Comparison of ENCODE assay signal across 8 cellular contexts in the genomic region with DNA sequence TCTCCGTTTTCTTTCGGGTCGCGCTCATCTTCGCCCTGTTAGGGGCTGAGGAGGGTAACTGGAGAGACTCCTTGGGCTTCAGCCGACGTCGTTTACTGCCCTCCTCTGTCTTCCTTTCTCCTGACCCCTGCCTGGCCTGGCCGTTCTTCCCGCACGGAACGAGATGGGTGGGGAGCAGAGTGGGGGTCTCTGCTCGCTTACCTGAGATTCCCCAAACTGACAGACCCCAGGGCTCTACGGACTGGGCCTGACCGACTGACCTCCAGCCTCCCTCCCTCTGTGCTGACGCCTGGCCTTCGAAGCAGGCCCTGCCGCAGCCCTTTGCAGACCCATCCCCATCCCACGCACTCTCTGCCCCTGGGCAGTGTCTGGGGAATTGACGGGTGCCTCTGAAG. TPM values are rescaled to one million over a fixed set of nuclear protein-coding genes. Genes with fewer than 3 reads are reported as not detected.
DNase-seq lines count a peak whose midpoint lies in the region; FAIRE-seq and TF ChIP-seq lines count a peak whose summit lies in the region.

No MANE protein-coding gene starts in this region.

- no peaks in the 10 kb centered on the region for H4K20me1 ChIP-seq in KMS-11 (ENCODE audit: insufficient read depth)

- H3K4me2 ChIP-seq in KMS-11 = peak overlapping the region; percentile 73

- peaks cover 19% of the 10 kb centered on the region for H3K79me2 ChIP-seq in KMS-11 (ENCODE audit: insufficient read depth, low read depth)

- peak; percentile 9 for DNase-seq in GM12891 (ENCODE audit: insufficient read length, low spot score)
- no peak for DNase-seq in astrocyte of the spinal cord (ENCODE audit: low read depth, low spot score)
- DNase-seq in kidney = no peak
- DNase-seq in HTR-8/SVneo (ENCODE audit: insufficient read length, low spot score) = no peak
- no peak for DNase-seq in amniotic stem cell (lab: John Stamatoyannopoulos, UW)
- no peak for DNase-seq in NCI-H1092 treated with DMSO at 0.1 percent for 48 hours (lab: John Stamatoyannopoulos, UW)

- H3K9ac ChIP-seq in KMS-11 (peak overlapping the region; percentile 71), kidney (ENCODE audit: low read length in 2 of 2) (peak overlapping the region; percentile 93 to 99)

- no peak overlapping the region for H3K4me3 ChIP-seq in KMS-11 (IDR thresholded peaks at IDR 0.05; ENCODE audit: insufficient read depth, low read depth, low read length)
- H3K4me3 ChIP-seq in astrocyte of the spinal cord (ENCODE audit: low read depth, low read length) = peak overlapping the region; percentile 97
- H3K4me3 ChIP-seq in kidney (ENCODE audit: low read length in 2 of 2) = peak overlapping the region; percentile 91 to 96

- in situ Hi-C loops in astrocyte of the spinal cord (cut with HindIII; ENCODE audit: low sequenced_read_pairs) = no loop called here

- H2AFZ ChIP-seq in KMS-11 (ENCODE audit: low read depth) = peak overlapping the region; percentile 66; the same call in 1 of the 2 replicates

- intact Hi-C loops in kidney (cut with DNase I) = no loop called here

- H3K27me3 ChIP-seq in KMS-11 (ENCODE audit: insufficient read depth, low read depth) = no peaks in the 10 kb centered on the region

- H3K36me3 ChIP-seq in KMS-11 (ENCODE audit: insufficient read depth) (no peaks in the 10 kb centered on the region), kidney (ENCODE audit: control insufficient read depth in 1 of 2, insufficient read depth in 2 of 2, low read length in 2 of 2) (peaks cover 5 to 15% of the 10 kb centered on the region in 2 donors)

- peaks cover 22% of the 10 kb centered on the region for H3K4me1 ChIP-seq in KMS-11 (ENCODE audit: low read depth, poor library complexity, severe bottlenecking)
- peaks cover 9 to 24% of the 10 kb centered on the region in 2 donors for H3K4me1 ChIP-seq in kidney (ENCODE audit: control insufficient read depth in 1 of 2, insufficient read depth in 1 of 2, low read depth in 1 of 2, low read length in 2 of 2)

- peak overlapping the region; percentile 26; the same call in 1 of the 2 replicates for H3K27ac ChIP-seq in KMS-11
- peak overlapping the region; percentile 77 to 79 for H3K27ac ChIP-seq in kidney (ENCODE audit: low read depth in 2 of 2, low read length in 2 of 2)
- H3K27ac ChIP-seq in temporal lobe (ENCODE audit: low read depth, low read length) = peak overlapping the region; percentile 69

- FAIRE-seq in GM12891 (lab: Jason Lieb, UNC) (no peak), kidney (lab: Jason Lieb, UNC) (no peak), HTR-8/SVneo (lab: Jason Lieb, UNC) (no peak)

- peaks cover 1 to 9% of the 10 kb centered on the region in 2 donors for H3K9me3 ChIP-seq in kidney (ENCODE audit: control insufficient read depth in 1 of 2, low read length in 2 of 2)

- TF ChIP-seq CTCF in KMS-11 (conservative IDR thresholded peaks at IDR 0.05; ENCODE audit: low read depth, low read length) = no peak
- no peak for TF ChIP-seq CTCF in astrocyte of the spinal cord (IDR thresholded peaks at IDR 0.05; ENCODE audit: low read depth, low read length)
- no peak for TF ChIP-seq CTCF in kidney (IDR thresholded peaks at IDR 0.05; ENCODE audit: borderline replicate concordance, extremely low read depth, insufficient read depth)

- TF ChIP-seq POLR2A in GM12891 (IDR thresholded peaks at IDR 0.05; ENCODE audit: low read depth, low read length) = no peak

TF ChIP-seq in GM12891, 5 proteins besides CTCF, POLR2A, EP300 and RAD21:
- TF ChIP-seq POU2F2 (IDR thresholded peaks at IDR 0.05; ENCODE audit: low read depth, low read length) = no peak
- no peak for TF ChIP-seq SPI1 (IDR thresholded peaks at IDR 0.05; ENCODE audit: low read depth, low read length)
TF ChIP-seq in GM12891: peak in this region for 0.

RNA-seq across cellular contexts. Expression of a gene that starts 0.4 kb away (rescaled TPM):
- polyA plus RNA-seq in GM12891 (2012; ENCODE audit: low read depth, missing spikeins) = 14.9 TPM
- total RNA-seq in kidney = 33.7 TPM
- polyA plus RNA-seq in kidney (ENCODE audit: insufficient read depth, low read depth, low replicate concordance) = 27.7 TPM
- 23.1 TPM for total RNA-seq in temporal lobe

RNA-seq across cellular contexts. Expression of a gene that starts 46.1 kb away (rescaled TPM):
- 95.1 TPM for polyA plus RNA-seq in GM12891 (2012; ENCODE audit: low read depth, missing spikeins)
- total RNA-seq in kidney (66.3 TPM), temporal lobe (26.1 TPM)
- polyA plus RNA-seq in kidney (ENCODE audit: insufficient read depth, low read depth, low replicate concordance) = 200 TPM

Comparison
In these comparisons a context has a peak if more than half of its experiments do, and no peak if none do; other contexts are left out.
1. H3K27ac ChIP-seq: peak in every context shown above with its lines; median percentile 78 in kidney; 69 in temporal lobe; 26 in KMS-11.